ENCODE assay signal across 9 cellular contexts in genomic region chr1:25031601-25031965, GRCh38.
DNase-seq lines count a peak whose midpoint lies in the region; ATAC-seq and TF ChIP-seq lines count a peak whose summit lies in the region.
"Had no signal": no experiment of that assay in that cellular context is flagged by ENCODE, and none has a peak within 500 bp of the region (broad histone marks: within the 10 kb centered on the region; RNA-seq: fewer than 3 reads in every experiment).

No MANE protein-coding gene starts in this region.

- no peak overlapping the region for H3K4me3 Mint-ChIP-seq in nephron progenitor cell

- H3K4me1 Mint-ChIP-seq in nephron progenitor cell: peaks cover 14% of the 10 kb centered on the region

- H3K36me3 Mint-ChIP-seq in nephron progenitor cell (ENCODE audit: low read depth): no peaks in the 10 kb centered on the region

- TF ChIP-seq CTCF in nephron progenitor cell (IDR thresholded peaks at IDR 0.05): no peak

- H3K27me3 Mint-ChIP-seq in nephron progenitor cell (ENCODE audit: low read depth, poor library complexity): peaks cover 36% of the 10 kb centered on the region

- peak; percentile 67 for DNase-seq in activated CD8-positive, alpha-beta memory T cell treated with anti-CD3 and anti-CD28 coated beads, Interleukin-2, amount 50 U/mL, for 4 hours
- DNase-seq in stimulated activated CD4-positive, alpha-beta T cell treated with anti-CD3 and anti-CD28 coated beads, Interleukin-1b, Interleukin-23, amount 100 ng/mL, for 1 hour (ENCODE audit: low read depth in 2 of 2): peak; percentile 32 to 35
- DNase-seq in nephron progenitor cell: no peak
- no peak for DNase-seq in NOMO-1 treated with DMSO at 0.1 percent for 48 hours (lab: John Stamatoyannopoulos, UW; ENCODE audit: unreplicated experiment)
- no peak for DNase-seq in ecto neural progenitor cell (ENCODE audit: low spot score)
- DNase-seq: OCI-M1 had no signal

- ATAC-seq in GM18907 (IDR thresholded peaks at IDR 0.05; ENCODE audit: unreplicated experiment) (peak; percentile 12), HG03139 (IDR thresholded peaks at IDR 0.05; ENCODE audit: unreplicated experiment) (peak; percentile 7), HG02678 (IDR thresholded peaks at IDR 0.05; ENCODE audit: unreplicated experiment) (no peak)

- no peaks in the 10 kb centered on the region for H3K9me3 Mint-ChIP-seq in nephron progenitor cell

- H3K27ac Mint-ChIP-seq in nephron progenitor cell: no peak overlapping the region

Comparison
In these comparisons a context has a peak if more than half of its experiments do, and no peak if none do; other contexts are left out.
1. DNase-seq: peak in activated CD8-positive, alpha-beta memory T cell treated with anti-CD3 and anti-CD28 coated beads, Interleukin-2, amount 50 U/mL, for 4 hours (single experiment) and stimulated activated CD4-positive, alpha-beta T cell treated with anti-CD3 and anti-CD28 coated beads, Interleukin-1b, Interleukin-23, amount 100 ng/mL, for 1 hour (2 of 2); none in nephron progenitor cell (single experiment), NOMO-1 treated with DMSO at 0.1 percent for 48 hours (single experiment) and ecto neural progenitor cell (single experiment).